8 cellular contexts compared by ENCODE assay signal in the genomic region with DNA sequence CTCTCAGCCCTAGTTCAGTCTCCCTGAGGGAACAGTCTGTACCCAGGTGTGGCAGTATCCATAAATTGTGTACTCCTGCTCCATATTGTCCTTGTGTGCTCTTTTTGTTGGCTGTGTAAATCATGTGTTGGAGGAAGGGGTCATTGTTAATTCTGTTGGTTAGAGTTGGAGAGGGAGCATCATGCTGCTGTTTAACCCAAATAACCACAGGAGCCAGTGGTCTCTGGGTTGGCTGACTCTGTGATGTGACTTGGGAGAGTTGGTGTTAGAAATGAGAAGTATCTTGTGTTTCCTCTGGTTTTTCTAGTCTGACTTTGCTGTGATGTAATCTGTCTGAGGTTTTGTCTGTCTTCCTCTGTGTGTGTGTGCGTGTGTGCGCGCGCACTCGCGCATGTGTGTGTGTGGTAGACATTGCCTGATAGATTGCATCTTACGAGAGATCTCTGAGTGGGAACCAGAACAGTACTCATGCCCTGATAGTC. TPM values are rescaled to one million over a fixed set of nuclear protein-coding genes. Genes with fewer than 3 reads are reported as not detected.
DNase-seq lines count a peak whose midpoint lies in the region; ATAC-seq and TF ChIP-seq lines count a peak whose summit lies in the region.

No MANE protein-coding gene starts in this region.

- DNase-seq in GM13977 (ENCODE audit: low spot score) (peak; percentile 91), RPMI7951 (ENCODE audit: low read depth) (peak; percentile 28), right cardiac atrium (peak; percentile 74 to 92 (median 90)), NCI-H2107 (lab: John Stamatoyannopoulos, UW) (no peak), AG20443 (ENCODE audit: low spot score) (no peak)
- peak; percentile 73 for DNase-seq in activated gamma-delta T cell treated with anti-CD3 and anti-CD28 coated beads, Interleukin-2, amount 50 U/mL, for 16 hours (ENCODE audit: low read depth)
- DNase-seq in stimulated activated CD4-positive, alpha-beta T cell treated with anti-CD3 and anti-CD28 coated beads, Interleukin-4, amount 100 ng/mL, for 1 hour: peak; percentile 79

- intact Hi-C loops in right cardiac atrium (cut with DNase I): no loop called here

- 72% methylated on average over 7 of the region's 7 CpGs for WGBS in right cardiac atrium

- H3K9me3 ChIP-seq in right cardiac atrium (ENCODE audit: control insufficient read depth, low read length): no peaks in the 10 kb centered on the region

- ATAC-seq in HG02763 (IDR thresholded peaks at IDR 0.05; ENCODE audit: unreplicated experiment): peak; percentile 76
- ATAC-seq in right cardiac atrium: peak; percentile 67 to 75

- peaks cover 11% of the 10 kb centered on the region for H3K4me1 ChIP-seq in right cardiac atrium (ENCODE audit: control insufficient read depth, insufficient read depth, low read length)

- H3K27me3 ChIP-seq in right cardiac atrium (ENCODE audit: control insufficient read depth, insufficient read depth): no peaks in the 10 kb centered on the region

- TF ChIP-seq CTCF in GM13977 (IDR thresholded peaks at IDR 0.05; ENCODE audit: extremely low read depth, insufficient read depth, missing control alignments): no peak

- peak overlapping the region; percentile 48 for H3K27ac ChIP-seq in right cardiac atrium (ENCODE audit: low read length)

- no peak overlapping the region for H3K4me3 ChIP-seq in right cardiac atrium (ENCODE audit: low read length)

- in situ Hi-C loops in GM13977 (cut with MboI; ENCODE audit: low pct_unique_long_range_greater_than_20kb, low sequenced_read_pairs, unreplicated experiment): loop anchor here (10.0 kb wide), 1 partner anchor 47 kb away; a partner anchor contains a TSS

RNA-seq across cellular contexts. Expression of a gene that starts 30.5 kb away (rescaled TPM):
- 69.5 and 70.9 TPM in 2 replicates for total RNA-seq in RPMI7951 (2014; rRNA removed; shearing (Covaris generic))
- total RNA-seq in right cardiac atrium: 10 to 100 TPM; 66.6 to 98.6 (median 77.5) TPM
- 32.2 TPM for polyA plus RNA-seq in right cardiac atrium

RNA-seq across cellular contexts. Expression of a gene that starts 40.5 kb away (rescaled TPM):
- not detected in 2 replicates for total RNA-seq in RPMI7951 (2014; rRNA removed; shearing (Covaris generic))
- not detected for total RNA-seq in right cardiac atrium
- polyA plus RNA-seq in right cardiac atrium: 0.02 TPM

RNA-seq across cellular contexts. Expression of a gene that starts 50.8 kb away (rescaled TPM):
- total RNA-seq in RPMI7951 (2014; rRNA removed; shearing (Covaris generic)): 125 and 232 TPM in 2 replicates
- total RNA-seq in right cardiac atrium: 100 to 1,000 TPM in 2 of 4 donors, 10 to 100 TPM in 2; 91.3 to 110 (median 99.1) TPM
- polyA plus RNA-seq in right cardiac atrium: 163 TPM

Comparison
In these comparisons a context has a peak if more than half of its experiments do, and no peak if none do; other contexts are left out.
1. DNase-seq: peak in GM13977 (single experiment), RPMI7951 (single experiment), activated gamma-delta T cell treated with anti-CD3 and anti-CD28 coated beads, Interleukin-2, amount 50 U/mL, for 16 hours (single experiment), right cardiac atrium (3 of 3) and stimulated activated CD4-positive, alpha-beta T cell treated with anti-CD3 and anti-CD28 coated beads, Interleukin-4, amount 100 ng/mL, for 1 hour (single experiment); none in NCI-H2107 (single experiment) and AG20443 (single experiment).